ENCODE assay signal across 35 cellular contexts in the genomic region with DNA sequence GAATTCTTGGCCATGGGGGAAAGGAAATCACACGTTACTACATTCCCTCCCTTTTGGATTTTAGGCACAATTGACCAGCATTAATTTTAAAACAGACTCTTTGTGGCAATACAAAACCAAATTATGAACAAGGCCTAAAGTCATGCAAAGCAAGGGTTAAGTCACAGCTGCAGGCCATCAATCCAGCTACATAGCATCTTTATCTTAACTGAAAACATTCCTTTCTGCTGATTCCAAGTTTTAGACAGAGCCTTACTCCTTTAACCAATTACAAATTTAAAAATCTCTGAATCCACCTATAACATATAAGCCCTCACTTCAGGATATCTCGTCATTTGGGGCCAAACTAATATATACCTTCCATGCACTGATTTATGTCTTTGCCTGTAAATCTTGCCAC.
"Had no signal": no experiment of that assay in that cellular context is flagged by ENCODE, and none has a peak within 500 bp of the region (broad histone marks: within the 10 kb centered on the region; RNA-seq: fewer than 3 reads in every experiment).

No MANE protein-coding gene starts in this region.

- H3K9ac ChIP-seq: SK-N-SH had no signal

- H3K4me1 ChIP-seq: adrenal gland, ascending aorta, lower lobe of right lung, sigmoid colon, stomach, suprapubic skin, tibial artery, upper lobe of right lung had no signal

- ATAC-seq: effector memory CD8-positive, alpha-beta T cell; mucosa of descending colon; stimulated activated naive B cell treated with anti-CD40 and anti-IgM and Interleukin-4, amounts not matched to agents 10 μg/mL and 1 μg/mL and 100 μg/mL, for 72 hours; T-helper 17 cell; upper lobe of right lung had no signal

- H3K27me3 ChIP-seq: adrenal gland, ascending aorta, cardiac muscle cell, neutrophil, ovary, sigmoid colon, stomach, suprapubic skin, tibial artery, upper lobe of right lung had no signal

- H3K4me2 ChIP-seq: SK-N-SH had no signal

- DNase-seq: activated CD4-positive, alpha-beta memory T cell treated with anti-CD3 and anti-CD28 coated beads for 36 hours; activated CD4-positive, alpha-beta T cell treated with anti-CD3 and anti-CD28 coated beads, Interleukin-2, amount 10 ng/mL, durations not matched to agents 24 days and 14 days; activated CD4-positive, CD25-positive, alpha-beta regulatory T cell treated with anti-CD3 and anti-CD28 coated beads, Interleukin-2, amount 50 U/mL, for 72 hours; activated CD8-positive, alpha-beta memory T cell treated with anti-CD3 and anti-CD28 coated beads, Interleukin-2, amount 50 U/mL, for 4 hours; activated effector memory CD4-positive, alpha-beta T cell treated with anti-CD3 and anti-CD28 coated beads, Interleukin-2, amount 50 U/mL, for 16 hours; activated naive CD4-positive, alpha-beta T cell treated with anti-CD3 and anti-CD28 coated beads for 36 hours; activated naive CD8-positive, alpha-beta T cell treated with anti-CD3 and anti-CD28 coated beads for 36 hours; activated T-cell treated with anti-CD3 and anti-CD28 coated beads, Interleukin-2, amount 50 U/mL, for 1 hour; adrenal gland; effector memory CD8-positive, alpha-beta T cell; erythroblast; foreskin fibroblast; head of caudate nucleus; islet precursor cell; lower lobe of right lung; mesenchymal stem cell; mucosa of descending colon; nephron progenitor cell; sigmoid colon; SK-N-SH; stimulated activated CD4-positive, alpha-beta T cell treated with anti-CD3 and anti-CD28 coated beads, Interleukin-15, amount 100 ng/mL, for 24 hours; stimulated activated CD4-positive, alpha-beta T cell treated with anti-CD3 and anti-CD28 coated beads, Interleukin-2, amount 100 ng/mL, for 24 hours; stimulated activated naive B cell treated with anti-CD40 and anti-IgM and Interleukin-4, amounts not matched to agents 10 μg/mL and 1 μg/mL and 100 μg/mL, for 72 hours; stomach; T-helper 17 cell; T1000; upper lobe of right lung had no signal

- H3K27ac ChIP-seq: adrenal gland, ascending aorta, cardiac muscle cell, lower lobe of right lung, neutrophil, ovary, sigmoid colon, stomach, suprapubic skin, tibial artery, upper lobe of right lung, WERI-Rb-1 had no signal

- H3K36me3 ChIP-seq: adrenal gland, ascending aorta, cardiac muscle cell, lower lobe of right lung, neutrophil, ovary, sigmoid colon, stomach, suprapubic skin, tibial artery, upper lobe of right lung, WERI-Rb-1 had no signal

- H3K9me3 ChIP-seq: adrenal gland, ascending aorta, lower lobe of right lung, mucosa of descending colon, neutrophil, ovary, sigmoid colon, SK-N-SH, stomach, suprapubic skin, tibial artery, upper lobe of right lung had no signal

- H3K4me3 ChIP-seq: adrenal gland, ascending aorta, cardiac muscle cell, coronary artery, lower lobe of right lung, mucosa of descending colon, ovary, sigmoid colon, stomach, suprapubic skin, tibial artery, upper lobe of right lung had no signal
